8 cellular contexts compared by ENCODE assay signal in genomic region chr14:75064205-75064567, GRCh38. TPM values are rescaled to one million over a fixed set of nuclear protein-coding genes. Genes with fewer than 3 reads are reported as not detected.
DNase-seq lines count a peak whose midpoint lies in the region; ATAC-seq and TF ChIP-seq lines count a peak whose summit lies in the region.

No MANE protein-coding gene starts in this region.

- WGBS in mesodermal cell (ENCODE audit: insufficient coverage in 2 of 2), 2 experiments = 57 to 78% methylated on average over 5 to 8 of the region's 8 CpGs

- H3K27me3 ChIP-seq in AG04450 (ENCODE audit: control insufficient read depth, insufficient read depth, low read length) (no peaks in the 10 kb centered on the region), adipocyte (replicated peaks; ENCODE audit: control insufficient read depth, insufficient read depth, low read length) (no peaks in the 10 kb centered on the region)

- CTCF ChIA-PET in AG04450 (lab: Charles Lee) (interaction anchor here (0.5 to 2.5 kb wide), 8 partner anchors 15 to 158 kb away, joined by 3 to 7 read pairs (median 4); no protein-coding TSS in a partner anchor), HEK293 (lab: Yijun Ruan, JAX) (interaction anchor here (0.7 to 1.3 kb wide), 8 partner anchors 24 to 455 kb away, joined by 3 to 8 read pairs (median 4); no protein-coding TSS in a partner anchor)

- ATAC-seq in left lobe of liver = no peak

- POLR2A ChIA-PET in AG04450 (lab: Yijun Ruan, JAX) (interaction anchor here (0.6 to 1.3 kb wide), 2 partner anchors 26 to 74 kb away, joined by 3 to 8 read pairs; no protein-coding TSS in a partner anchor), HEK293 (lab: Yijun Ruan, JAX) (interaction anchor here (0.7 to 1.4 kb wide), 5 partner anchors 12 to 110 kb away, joined by 3 to 5 read pairs (median 4); partner anchors contain the start of gene PGF)

- peaks cover 15% of the 10 kb centered on the region in 2 experiments for H3K36me3 ChIP-seq in HEK293 (ENCODE audit: control insufficient read depth in 2 of 2, insufficient read depth in 1 of 2, low read length in 2 of 2)
- H3K36me3 ChIP-seq in adipocyte (ENCODE audit: control insufficient read depth, insufficient read depth, low read length, severe bottlenecking) = no peaks in the 10 kb centered on the region
- H3K36me3 ChIP-seq in mesodermal cell (ENCODE audit: control insufficient read depth, insufficient read depth, low read length) = peaks cover 15% of the 10 kb centered on the region

- H3K9ac ChIP-seq in adipocyte (ENCODE audit: low read length) = peak overlapping the region; percentile 88

- H3K4me3 ChIP-seq in AG04450 (ENCODE audit: low read depth, low read length) = peak overlapping the region; percentile 96
- peak overlapping the region; percentile 42 for H3K4me3 ChIP-seq in HEK293 (ENCODE audit: low read depth, low read length)
- H3K4me3 ChIP-seq in adipocyte (ENCODE audit: low read length) = peak overlapping the region; percentile 98
- peak overlapping the region; percentile 70 for H3K4me3 ChIP-seq in mesodermal cell (ENCODE audit: extremely low read depth, insufficient read depth, low read length, poor library complexity, severe bottlenecking)

- TF ChIP-seq CTCF in AG04450 (IDR thresholded peaks at IDR 0.05; ENCODE audit: low read depth, low read length) (no peak), HEK293 (tag by site-specific recombination; IDR thresholded peaks at IDR 0.05) (no peak)

- H3K9me3 ChIP-seq in AG04450 (ENCODE audit: control insufficient read depth, insufficient read depth, low read length) = no peaks in the 10 kb centered on the region
- no peaks in the 10 kb centered on the region for H3K9me3 ChIP-seq in HEK293 (ENCODE audit: control insufficient read depth, insufficient read depth, low read depth, low read length)
- no peaks in the 10 kb centered on the region for H3K9me3 ChIP-seq in adipocyte (ENCODE audit: control insufficient read depth, low read length)
- peaks cover 5% of the 10 kb centered on the region for H3K9me3 ChIP-seq in mesodermal cell (ENCODE audit: control insufficient read depth, low read length)

- no peak for DNase-seq in AG04450 (ENCODE audit: low read depth, low spot score)
- DNase-seq in adipocyte (ENCODE audit: low read depth) = no peak
- no peak for DNase-seq in NCI-H146 (lab: John Stamatoyannopoulos, UW)
- DNase-seq in left lobe of liver (ENCODE audit: low spot score) = no peak
- no peak for DNase-seq in DMS79 (lab: John Stamatoyannopoulos, UW)
- DNase-seq in glomerular visceral epithelial cell (ENCODE audit: extremely low spot score) = no peak

- H3K27ac ChIP-seq in AG04450 (ENCODE audit: low read depth, low read length) = no peak overlapping the region
- H3K27ac ChIP-seq in HEK293 (ENCODE audit: extremely low read depth, low read depth, low read length) = peak overlapping the region; percentile 64; the same call in 1 of the 2 replicates
- H3K27ac ChIP-seq in mesodermal cell (ENCODE audit: low read depth, low read length, severe bottlenecking) = no peak overlapping the region

- H3K4me1 ChIP-seq in HEK293 (ENCODE audit: control insufficient read depth, insufficient read depth, low read length) (peaks cover 5% of the 10 kb centered on the region), adipocyte (ENCODE audit: control insufficient read depth, insufficient read depth, low read length) (peaks cover 14% of the 10 kb centered on the region), mesodermal cell (ENCODE audit: control insufficient read depth, insufficient read depth, low read length, poor library complexity, severe bottlenecking) (peaks cover 3% of the 10 kb centered on the region)

TF ChIP-seq in HEK293, 187 proteins besides CTCF, POLR2A, EP300 and RAD21:
- TF ChIP-seq ZNF211 (tag by site-specific recombination; IDR thresholded peaks at IDR 0.05; ENCODE audit: low read depth) = no peak
- no peak for TF ChIP-seq ZNF792 (tag by site-specific recombination; IDR thresholded peaks at IDR 0.05)
- no peak for TF ChIP-seq TRIM28 (IDR thresholded peaks at IDR 0.05; ENCODE audit: borderline replicate concordance, low read length)
- TF ChIP-seq ZNF140 (tag by site-specific recombination; IDR thresholded peaks at IDR 0.05) = no peak
- TF ChIP-seq ZNF146 (tag by site-specific recombination; IDR thresholded peaks at IDR 0.05) = no peak
- TF ChIP-seq ZNF658 (tag by site-specific recombination; IDR thresholded peaks at IDR 0.05) = no peak
- no peak for TF ChIP-seq ZNF19 (tag by site-specific recombination; IDR thresholded peaks at IDR 0.05; ENCODE audit: low read depth)

RNA-seq across cellular contexts. Expression of gene ACYP1, which starts 0.4 kb away (rescaled TPM):
- polyA plus RNA-seq in AG04450 (2011; rRNA removed) = 14.3 and 18.4 TPM in 2 replicates
- polyA minus RNA-seq in AG04450 (2011; rRNA and poly(A)+ RNA removed) = 3.3 and 3.4 TPM in 2 replicates
- 24.3 TPM for polyA plus RNA-seq in mesodermal cell (2013, experiment 1 of 2)
- 29.2 TPM for polyA plus RNA-seq in mesodermal cell (2013, experiment 2 of 2)
- total RNA-seq in left lobe of liver = 3.2 TPM

RNA-seq across cellular contexts. Expression of gene ZC2HC1C, which starts 5.3 kb away (rescaled TPM):
- 0.45 and 0.73 TPM in 2 replicates for polyA plus RNA-seq in AG04450 (2011; rRNA removed)
- 0.92 and 1.00 TPM in 2 replicates for polyA minus RNA-seq in AG04450 (2011; rRNA and poly(A)+ RNA removed)
- 0.81 TPM for polyA plus RNA-seq in mesodermal cell (2013, experiment 1 of 2)
- 1.6 TPM for polyA plus RNA-seq in mesodermal cell (2013, experiment 2 of 2)
- 2.0 TPM for total RNA-seq in left lobe of liver

RNA-seq across cellular contexts. Expression of gene MLH3, which starts 12.9 kb away (rescaled TPM):
- polyA plus RNA-seq in AG04450 (2011; rRNA removed) = 14.0 and 16.2 TPM in 2 replicates
- 19.2 and 29.7 TPM in 2 replicates for polyA minus RNA-seq in AG04450 (2011; rRNA and poly(A)+ RNA removed)
- polyA plus RNA-seq in mesodermal cell (2013, experiment 1 of 2) = 11.2 TPM
- polyA plus RNA-seq in mesodermal cell (2013, experiment 2 of 2) = 12.3 TPM
- total RNA-seq in left lobe of liver = 10.4 TPM

Comparison
In these comparisons a context has a peak if more than half of its experiments do, and no peak if none do; other contexts are left out.
1. H3K4me3 ChIP-seq: peak in every context shown above with its lines; median percentile 98 in adipocyte; 96 in AG04450; 70 in mesodermal cell; 42 in HEK293.